In the genomic region with DNA sequence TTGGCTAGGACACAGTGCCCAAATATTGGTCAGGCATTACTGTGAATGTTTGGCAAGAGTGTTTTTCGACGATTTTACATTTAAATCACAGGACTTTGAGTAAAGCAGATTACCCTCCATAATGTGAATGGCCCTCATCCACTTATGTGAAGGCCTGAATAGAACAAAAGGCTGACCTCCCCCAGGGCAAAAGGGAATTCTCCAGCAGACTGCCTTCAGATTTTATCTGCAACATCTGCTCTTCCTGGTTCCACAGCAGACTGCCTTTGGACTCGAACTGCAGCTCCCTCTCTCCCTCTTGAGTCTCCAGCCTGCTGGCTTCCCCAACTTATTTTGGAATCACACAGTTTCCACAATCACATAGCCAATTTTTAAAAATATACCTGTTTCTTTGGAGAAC, we compare ENCODE assay signal across 26 cellular contexts. TPM values are rescaled to one million over a fixed set of nuclear protein-coding genes. Genes with fewer than 3 reads are reported as not detected.
DNase-seq lines count a peak whose midpoint lies in the region; FAIRE-seq and TF ChIP-seq lines count a peak whose summit lies in the region.
"Had no signal": no experiment of that assay in that cellular context is flagged by ENCODE, and none has a peak within 500 bp of the region (broad histone marks: within the 10 kb centered on the region; RNA-seq: fewer than 3 reads in every experiment).

No MANE protein-coding gene starts in this region.

- H3K4me1 ChIP-seq in NT2/D1 (ENCODE audit: insufficient read depth, insufficient read length) (no peaks in the 10 kb centered on the region), trophoblast cell (ENCODE audit: control insufficient read depth in 1 of 2, insufficient read depth in 2 of 2, low read length in 2 of 2) (no peaks in the 10 kb centered on the region), testis (no peaks in the 10 kb centered on the region)
- H3K4me1 ChIP-seq: A549; BE2C; BLaER1 treated with 17β-estradiol and CSF1 and Interleukin-3, amounts not matched to agents 10 nM and 100 nM had no signal

- H3K9ac ChIP-seq in NT2/D1 (ENCODE audit: insufficient read length, low read depth) (no peak overlapping the region), trophoblast cell (ENCODE audit: low read length) (no peak overlapping the region)
- H3K9ac ChIP-seq: BLaER1 treated with 17β-estradiol and CSF1 and Interleukin-3, amounts not matched to agents 10 nM and 100 nM had no signal

- FAIRE-seq in GM12892 (lab: Jason Lieb, UNC), result no peak
- FAIRE-seq: A549, GM12891, H54 had no signal

- no peak overlapping the region for H2BK12ac ChIP-seq in trophoblast cell (ENCODE audit: low read length)

- no peak for TF ChIP-seq POLR2A in GM12892 (IDR thresholded peaks at IDR 0.05; ENCODE audit: low read depth, low read length)
- no peak for TF ChIP-seq POLR2A in testis (IDR thresholded peaks at IDR 0.05)

- no peak overlapping the region for H3K4me3 ChIP-seq in NT2/D1 (ENCODE audit: insufficient read length, low read depth)
- H3K4me3 ChIP-seq in trophoblast cell (ENCODE audit: low read depth, low read length), result no peak overlapping the region
- H3K4me3 ChIP-seq in testis, result no peak overlapping the region
- H3K4me3 ChIP-seq: A549; BLaER1 treated with 17β-estradiol and CSF1 and Interleukin-3, amounts not matched to agents 10 nM and 100 nM had no signal

- no peak overlapping the region for H2AFZ ChIP-seq in trophoblast cell (ENCODE audit: insufficient read depth, low read length, poor library complexity)

- H3K9me3 ChIP-seq in NT2/D1 (ENCODE audit: insufficient read depth, low read length), result peaks cover 33% of the 10 kb centered on the region
- peaks cover 2% of the 10 kb centered on the region for H3K9me3 ChIP-seq in trophoblast cell (ENCODE audit: insufficient read depth, low read depth, low read length)
- H3K9me3 ChIP-seq in testis, result no peaks in the 10 kb centered on the region
- H3K9me3 ChIP-seq: BE2C had no signal

- H3K27ac ChIP-seq in trophoblast cell (ENCODE audit: low read depth, low read length), result no peak overlapping the region
- no peak overlapping the region for H3K27ac ChIP-seq in testis
- H3K27ac ChIP-seq: A549; BLaER1 treated with 17β-estradiol and CSF1 and Interleukin-3, amounts not matched to agents 10 nM and 100 nM had no signal

- TF ChIP-seq CTCF in testis (IDR thresholded peaks at IDR 0.05), result no peak

- H3K79me1 ChIP-seq in trophoblast cell (ENCODE audit: low read length), result no peaks in the 10 kb centered on the region

- H3K36me3 ChIP-seq in NT2/D1 (ENCODE audit: insufficient read depth, insufficient read length, low read length), result no peaks in the 10 kb centered on the region
- H3K36me3 ChIP-seq in trophoblast cell (ENCODE audit: control insufficient read depth in 1 of 2, insufficient read depth in 2 of 2, low read length in 2 of 2), result no peaks in the 10 kb centered on the region
- no peaks in the 10 kb centered on the region for H3K36me3 ChIP-seq in testis (ENCODE audit: low read depth, missing control alignments)
- H3K36me3 ChIP-seq: BE2C; BLaER1 treated with 17β-estradiol and CSF1 and Interleukin-3, amounts not matched to agents 10 nM and 100 nM had no signal

- DNase-seq in ELF-1 (ENCODE audit: low read depth, low spot score), result peak; percentile 71
- DNase-seq in NT2/D1 (ENCODE audit: low read depth, low spot score), result peak; percentile 48
- DNase-seq in foreskin melanocyte, result peak; percentile 70
- DNase-seq in trophoblast cell, result peak; percentile 79 to 92
- DNase-seq in GM12892 (ENCODE audit: insufficient read length), result no peak
- no peak for DNase-seq in testis
- no peak for DNase-seq in COLO668 (lab: John Stamatoyannopoulos, UW; ENCODE audit: unreplicated experiment)
- DNase-seq: 8988T; ACHN; AML-193; BE2C; Calu3; CD4-positive, alpha-beta T cell; CD8-positive, alpha-beta memory T cell; COR-L47; DMS79; EL; GF-D8; GOT3; HCEC 1CT had no signal

- H2BK5ac ChIP-seq in trophoblast cell (ENCODE audit: low read depth, low read length, poor library complexity), result no peak overlapping the region

- H3K23ac ChIP-seq in trophoblast cell (ENCODE audit: low read length), result no peak overlapping the region

- intact Hi-C loops in testis (cut with DNase I; ENCODE audit: low total_unique reads), result no loop called here

- H3K79me2 ChIP-seq in trophoblast cell (ENCODE audit: control insufficient read depth, insufficient read depth, low read length, poor library complexity), result no peaks in the 10 kb centered on the region

- H3K14ac ChIP-seq in trophoblast cell (ENCODE audit: low read length), result no peak overlapping the region

- no peak overlapping the region for H4K8ac ChIP-seq in trophoblast cell (ENCODE audit: low read depth, low read length)

- no peak overlapping the region for H4K12ac ChIP-seq in trophoblast cell (ENCODE audit: low read depth, low read length)

- H3K4me2 ChIP-seq in trophoblast cell (ENCODE audit: low read length), result no peak overlapping the region
- H3K4me2 ChIP-seq: A549; BLaER1 treated with 17β-estradiol and CSF1 and Interleukin-3, amounts not matched to agents 10 nM and 100 nM had no signal

- WGBS in trophoblast cell (ENCODE audit: extremely low coverage, insufficient coverage, insufficient read length), result no CpG with 5 or more reads among the region's 3 CpGs
- 72 to 81% methylated on average over 3 of the region's 3 CpGs for WGBS in testis, 2 donors

- H2AK5ac ChIP-seq in trophoblast cell (ENCODE audit: low read length), result no peak overlapping the region

- H3K27me3 ChIP-seq in NT2/D1 (ENCODE audit: insufficient read depth, insufficient read length) (peaks cover 16% of the 10 kb centered on the region), trophoblast cell (ENCODE audit: insufficient read depth, low read length) (peaks cover 4% of the 10 kb centered on the region), testis (no peaks in the 10 kb centered on the region)
- H3K27me3 ChIP-seq: BLaER1 treated with 17β-estradiol and CSF1 and Interleukin-3, amounts not matched to agents 10 nM and 100 nM had no signal

- H3K4ac ChIP-seq in trophoblast cell (ENCODE audit: low read depth, low read length), result no peak overlapping the region

- no peak overlapping the region for H4K91ac ChIP-seq in trophoblast cell (ENCODE audit: low read depth, low read length)

- H3K18ac ChIP-seq in trophoblast cell (ENCODE audit: low read length), result no peak overlapping the region

- H2BK120ac ChIP-seq in trophoblast cell (ENCODE audit: insufficient read depth, low read length, poor library complexity), result no peak overlapping the region

RNA-seq across cellular contexts. Expression of gene TMEM215, which starts 7.1 kb away (rescaled TPM):
- polyA plus RNA-seq in trophoblast cell (2013), result 0.08 and 0.10 TPM in 2 replicates
- polyA plus RNA-seq in GM12892 (2012; ENCODE audit: missing spikeins), result not detected
- total RNA-seq in testis, result 1 to 10 TPM; 2.2 to 3.1 TPM
- 5.2 TPM for polyA plus RNA-seq in testis (ENCODE audit: insufficient read depth, low read depth, low replicate concordance)
- total RNA-seq: Calu3; CD4-positive, alpha-beta T cell; CD8-positive, alpha-beta memory T cell; G401 had no signal
- polyA plus RNA-seq: CD14-positive monocyte; CD8-positive, alpha-beta memory T cell had no signal

Comparison
In these comparisons a context has a peak if more than half of its experiments do, and no peak if none do; other contexts are left out.
1. DNase-seq: peak in ELF-1 (single experiment), NT2/D1 (single experiment), foreskin melanocyte (single experiment) and trophoblast cell (2 of 2); none in GM12892 (single experiment), testis (single experiment) and COLO668 (single experiment).